In the genomic region with DNA sequence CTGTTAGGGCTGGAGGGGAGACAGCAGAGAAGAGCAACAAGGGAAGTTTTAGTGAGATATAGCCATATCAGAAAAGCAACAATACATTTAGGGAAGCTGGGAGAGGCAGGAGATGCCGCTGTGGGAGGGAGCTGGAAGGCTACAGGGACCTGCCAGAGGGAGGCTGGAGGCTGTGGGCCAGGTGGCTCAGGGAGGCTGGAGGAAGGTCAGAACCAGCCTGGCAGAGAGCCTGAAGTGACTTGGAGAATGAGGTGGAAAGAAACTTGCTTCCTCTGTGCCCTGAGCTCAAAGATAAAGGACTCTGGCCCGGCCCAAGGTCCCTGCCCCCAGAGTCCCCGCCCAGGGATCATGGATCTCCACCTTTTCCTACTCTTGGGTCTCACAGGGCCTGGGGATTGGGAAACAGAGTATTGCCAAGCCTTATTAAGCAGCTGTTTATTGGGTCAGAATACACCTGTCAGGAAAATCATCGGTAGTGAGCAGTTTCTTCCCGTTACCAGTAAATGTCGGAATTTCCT, we compare ENCODE assay signal across 20 cellular contexts.
DNase-seq lines count a peak whose midpoint lies in the region; ATAC-seq, FAIRE-seq and TF ChIP-seq lines count a peak whose summit lies in the region.
"Had no signal": no experiment of that assay in that cellular context is flagged by ENCODE, and none has a peak within 500 bp of the region (broad histone marks: within the 10 kb centered on the region; RNA-seq: fewer than 3 reads in every experiment).

No MANE protein-coding gene starts in this region.

- FAIRE-seq in K562 (lab: Jason Lieb, UNC) (no peak), HepG2 (lab: Jason Lieb, UNC) (no peak)
- FAIRE-seq: GM12892, H54 had no signal

- intact Hi-C loops in K562 (cut with micrococcal nuclease) = no loop called here
- intact Hi-C loops in HepG2 (cut with micrococcal nuclease; ENCODE audit: unreplicated experiment) = no loop called here
- intact Hi-C loops in PC-3 (cut with micrococcal nuclease) = no loop called here
- intact Hi-C loops in CD14-positive monocyte (cut with micrococcal nuclease) = loop anchor here in 1 of 2 donors (5.0 kb wide), 1 partner anchor 52 kb away; no protein-coding TSS in a partner anchor

- H3K4me1 ChIP-seq in K562 (replicated peaks in 1 of 2; ENCODE audit: control insufficient read depth in 2 of 2, insufficient read depth in 2 of 2, low read length in 2 of 2) (peaks cover 0 to 3% of the 10 kb centered on the region in 2 experiments; a peak in 1 of 5 replicates), HepG2 (ENCODE audit: insufficient read depth, low read length) (0 out of 2 replicates have a peak, but pooled peaks cover 5% of the 10 kb centered on the region), PC-3 (ENCODE audit: insufficient read depth, low read length) (no peaks in the 10 kb centered on the region)
- H3K4me1 ChIP-seq: SJCRH30 had no signal

- no peaks in the 10 kb centered on the region for H3K36me3 Mint-ChIP-seq in stimulated activated effector memory CD8-positive, alpha-beta T cell treated with anti-CD3 and anti-CD28 coated beads, Interleukin-12 subunit alpha, Interleukin-12 subunit beta, amount 100 ng/mL, for 72 hours
- peaks cover 0 to 2% of the 10 kb centered on the region in 2 donors for H3K36me3 Mint-ChIP-seq in CD14-positive monocyte
- H3K36me3 Mint-ChIP-seq: CD8-positive, alpha-beta memory T cell had no signal

- DNase-seq in K562 (ENCODE audit: extremely low read depth in 1 of 4, low spot score in 3 of 4) (no peak), cerebellum (ENCODE audit: low spot score) (peak; percentile 59), HepG2 (ENCODE audit: low spot score) (no peak), PC-3 (no peak), DMS79 treated with DMSO at 0.1 percent for 48 hours (lab: John Stamatoyannopoulos, UW) (no peak), CD14-positive monocyte (ENCODE audit: low spot score) (no peak)
- DNase-seq in stimulated activated effector memory CD8-positive, alpha-beta T cell treated with anti-CD3 and anti-CD28 coated beads, Interleukin-12 subunit alpha, Interleukin-12 subunit beta, amount 100 ng/mL, for 72 hours (ENCODE audit: low spot score in 2 of 2) = no peak
- DNase-seq: CD8-positive, alpha-beta memory T cell; DMS 273 treated with DMSO at 0.1 percent for 48 hours; DMS79; Kasumi-1; NCI-H1105; NCI-H1930; NCI-H2107; NCI-H524 treated with DMSO at 0.1 percent for 48 hours; NCI-H774 had no signal

- H3K27me3 ChIP-seq in K562 (ENCODE audit: control insufficient read depth in 2 of 2, insufficient read depth in 2 of 2, low read length in 2 of 2) (peaks cover 54 to 80% of the 10 kb centered on the region in 2 experiments), HepG2 (ENCODE audit: control insufficient read depth in 1 of 2, insufficient read depth in 2 of 2, low read length in 2 of 2) (no peaks in the 10 kb centered on the region; a peak in 1 of 5 replicates), PC-3 (ENCODE audit: low read length) (peaks cover 89% of the 10 kb centered on the region)
- H3K27me3 ChIP-seq: SJCRH30 had no signal

- H3K4me2 ChIP-seq in K562 (ENCODE audit: insufficient read depth, low read length) (no peak overlapping the region), HepG2 (ENCODE audit: low read depth, low read length) (no peak overlapping the region), PC-3 (ENCODE audit: low read length) (no peak overlapping the region)

- POLR2A ChIA-PET in K562 (lab: Yijun Ruan, JAX) = interaction anchor here (0.7 to 1.5 kb wide), 4 partner anchors 9 to 37 kb away, joined by 3 to 4 read pairs (median 3); no protein-coding TSS in a partner anchor
- POLR2A ChIA-PET in HepG2 (lab: Yijun Ruan, JAX) = no interaction called here
- POLR2A ChIA-PET in PC-3 (lab: Charles Lee; ENCODE audit: unreplicated experiment) = interaction anchor here (0.5 kb wide), 1 partner anchor 641 kb away, joined by 4 read pairs; no protein-coding TSS in a partner anchor

- H3K27ac ChIP-seq in K562 (ENCODE audit: extremely low read depth, low read depth, low read length) (no peak overlapping the region), HepG2 (ENCODE audit: extremely low read length, insufficient read depth, low read length) (no peak overlapping the region), PC-3 (ENCODE audit: low read length) (no peak overlapping the region)
- H3K27ac ChIP-seq: C4-2B, SJCRH30 had no signal

- 3% methylated on average over 6 of the region's 6 CpGs for WGBS in K562 (ENCODE audit: insufficient coverage, low coverage, missing lambda C conversion rate)
- WGBS in HepG2 (ENCODE audit: low lambda C conversion rate) = 19% methylated on average over 6 of the region's 6 CpGs

- H3K9ac ChIP-seq in K562 (ENCODE audit: insufficient read depth in 1 of 2, low read depth in 2 of 2, low read length in 2 of 2) (no peak overlapping the region), HepG2 (ENCODE audit: insufficient read depth, low read depth, low read length) (no peak overlapping the region), PC-3 (ENCODE audit: low read length) (no peak overlapping the region)

- no peaks in the 10 kb centered on the region for H3K4me1 Mint-ChIP-seq in stimulated activated effector memory CD8-positive, alpha-beta T cell treated with anti-CD3 and anti-CD28 coated beads, Interleukin-12 subunit alpha, Interleukin-12 subunit beta, amount 100 ng/mL, for 72 hours
- peaks cover 2% of the 10 kb centered on the region for H3K4me1 Mint-ChIP-seq in CD14-positive monocyte
- H3K4me1 Mint-ChIP-seq: CD8-positive, alpha-beta memory T cell had no signal

- H3K9me3 ChIP-seq in K562 (replicated peaks; ENCODE audit: control insufficient read depth, insufficient read depth, low read depth, low read length) (no peaks in the 10 kb centered on the region), HepG2 (ENCODE audit: low read length) (no peaks in the 10 kb centered on the region), PC-3 (ENCODE audit: low read length) (no peaks in the 10 kb centered on the region)
- H3K9me3 ChIP-seq: SJCRH30 had no signal

- H3K9me3 Mint-ChIP-seq in stimulated activated effector memory CD8-positive, alpha-beta T cell treated with anti-CD3 and anti-CD28 coated beads, Interleukin-12 subunit alpha, Interleukin-12 subunit beta, amount 100 ng/mL, for 72 hours = no peaks in the 10 kb centered on the region
- H3K9me3 Mint-ChIP-seq in CD14-positive monocyte = peaks cover 0 to 10% (median 0%) of the 10 kb centered on the region in 7 donors

- CTCF ChIA-PET in K562 (lab: Yijun Ruan, JAX; ENCODE audit: low intra/inter-chr PET ratio) (no interaction called here), HepG2 (lab: Yijun Ruan, JAX; ENCODE audit: low intra/inter-chr PET ratio, low total read pairs) (no interaction called here), PC-3 (lab: Charles Lee) (no interaction called here)

- no peak overlapping the region for H3K27ac Mint-ChIP-seq in stimulated activated effector memory CD8-positive, alpha-beta T cell treated with anti-CD3 and anti-CD28 coated beads, Interleukin-12 subunit alpha, Interleukin-12 subunit beta, amount 100 ng/mL, for 72 hours
- H3K27ac Mint-ChIP-seq in CD14-positive monocyte = no peak overlapping the region
- H3K27ac Mint-ChIP-seq: CD8-positive, alpha-beta memory T cell had no signal

- ATAC-seq in K562 (peak; percentile 34; the same call in 2 of the 3 replicates), HepG2 (peak; percentile 71), PC-3 (no peak)
- ATAC-seq in stimulated activated effector memory CD8-positive, alpha-beta T cell treated with anti-CD3 and anti-CD28 coated beads, Interleukin-12 subunit alpha, Interleukin-12 subunit beta, amount 100 ng/mL, for 72 hours = peak; percentile 24

- H3K36me3 ChIP-seq in K562 (ENCODE audit: control insufficient read depth, insufficient read depth, low read length) (no peaks in the 10 kb centered on the region), HepG2 (replicated peaks in 1 of 2; ENCODE audit: control insufficient read depth in 1 of 2, insufficient read depth in 2 of 2, low read length in 2 of 2) (no peaks in the 10 kb centered on the region), PC-3 (ENCODE audit: low read depth, low read length) (no peaks in the 10 kb centered on the region)
- H3K36me3 ChIP-seq: SJCRH30 had no signal

- no peaks in the 10 kb centered on the region for H3F3A ChIP-seq in PC-3 (ENCODE audit: low read length, unreplicated experiment)

- TF ChIP-seq EP300 in K562 (IDR thresholded peaks at IDR 0.05; ENCODE audit: low read length) = no peak
- TF ChIP-seq EP300 in HepG2 (IDR thresholded peaks at IDR 0.05; ENCODE audit: low read depth in 2 of 2, low read length in 2 of 2) = no peak
- TF ChIP-seq EP300 in HepG2 (CRISPR knock-in tag; IDR thresholded peaks at IDR 0.05; ENCODE audit: borderline replicate concordance) = no peak

- in situ Hi-C loops in K562 (cut with MboI) = no loop called here
- in situ Hi-C loops in HepG2 (cut with HindIII; ENCODE audit: extremely low pct_ligation_motif_present, low pct_unique_long_range_greater_than_20kb) = no loop called here

- H3K4me3 ChIP-seq in K562 (no peak overlapping the region), HepG2 (replicated peaks in 1 of 3; ENCODE audit: insufficient read depth in 1 of 3, low read depth in 2 of 3, low read length in 3 of 3) (no peak overlapping the region), PC-3 (ENCODE audit: low read length) (no peak overlapping the region)
- H3K4me3 ChIP-seq: SJCRH30 had no signal

- TF ChIP-seq CTCF in K562 (IDR thresholded peaks at IDR 0.05 in 2 of 3, conservative IDR thresholded peaks at IDR 0.05 in 1 of 3; ENCODE audit: insufficient read depth in 2 of 3, low read depth in 1 of 3, low read length in 3 of 3) (no peak), HepG2 (CRISPR knock-in tag; IDR thresholded peaks at IDR 0.05) (no peak), PC-3 (conservative IDR thresholded peaks at IDR 0.05; ENCODE audit: low read depth, low read length) (no peak), CD14-positive monocyte (IDR thresholded peaks at IDR 0.05) (no peak)

- TF ChIP-seq POLR2A in K562 (conservative IDR thresholded peaks at IDR 0.05) (no peak), HepG2 (IDR thresholded peaks at IDR 0.05; ENCODE audit: insufficient read depth in 1 of 2, low read depth in 2 of 2, low read length in 2 of 2) (no peak)

- no peak overlapping the region for H3K4me3 Mint-ChIP-seq in stimulated activated effector memory CD8-positive, alpha-beta T cell treated with anti-CD3 and anti-CD28 coated beads, Interleukin-12 subunit alpha, Interleukin-12 subunit beta, amount 100 ng/mL, for 72 hours
- H3K4me3 Mint-ChIP-seq in CD14-positive monocyte = peak overlapping the region in 1 of 2 donors; percentile 59
- H3K4me3 Mint-ChIP-seq: CD8-positive, alpha-beta memory T cell had no signal

- peaks cover 86 to 99% (median 92%) of the 10 kb centered on the region in 3 donors for H3K27me3 Mint-ChIP-seq in CD14-positive monocyte (ENCODE audit: low read depth in 3 of 3)

- H4K20me1 ChIP-seq in K562 (replicated peaks; ENCODE audit: control insufficient read depth, insufficient read depth, low read length) (peaks cover 3% of the 10 kb centered on the region; the same call in 1 of the 2 replicates), HepG2 (ENCODE audit: insufficient read depth, low read length) (no peaks in the 10 kb centered on the region), PC-3 (ENCODE audit: low read length) (no peaks in the 10 kb centered on the region)

- H2AFZ ChIP-seq in K562 (ENCODE audit: low read depth, low read length) (no peak overlapping the region), HepG2 (ENCODE audit: low read length) (no peak overlapping the region), PC-3 (ENCODE audit: low read length) (no peak overlapping the region)

- H3K9me1 ChIP-seq in K562 (ENCODE audit: control insufficient read depth, insufficient read depth, low read length) = no peaks in the 10 kb centered on the region

- BruUV-seq in K562 (replicated peaks; lab: Mats Ljungman, UMichigan) (no TSS peak), HepG2 (replicated peaks; lab: Mats Ljungman, UMichigan) (no TSS peak), PC-3 (replicated peaks; lab: Mats Ljungman, UMichigan) (no TSS peak)

- no peaks in the 10 kb centered on the region for H3K9me2 ChIP-seq in PC-3 (replicated peaks; ENCODE audit: low read length)

- no peaks in the 10 kb centered on the region for H3K79me2 ChIP-seq in K562 (ENCODE audit: control insufficient read depth, insufficient read depth, low read length)
- no peaks in the 10 kb centered on the region for H3K79me2 ChIP-seq in HepG2 (ENCODE audit: insufficient read depth, low read length)
- no peaks in the 10 kb centered on the region for H3K79me2 ChIP-seq in PC-3 (ENCODE audit: low read length)

- TF ChIP-seq RAD21 in K562 (CRISPR knock-in tag; conservative IDR thresholded peaks at IDR 0.05 in 1 of 2, IDR thresholded peaks at IDR 0.05 in 1 of 2) (no peak), HepG2 (CRISPR knock-in tag; IDR thresholded peaks at IDR 0.05) (no peak)
